In the genomic region with DNA sequence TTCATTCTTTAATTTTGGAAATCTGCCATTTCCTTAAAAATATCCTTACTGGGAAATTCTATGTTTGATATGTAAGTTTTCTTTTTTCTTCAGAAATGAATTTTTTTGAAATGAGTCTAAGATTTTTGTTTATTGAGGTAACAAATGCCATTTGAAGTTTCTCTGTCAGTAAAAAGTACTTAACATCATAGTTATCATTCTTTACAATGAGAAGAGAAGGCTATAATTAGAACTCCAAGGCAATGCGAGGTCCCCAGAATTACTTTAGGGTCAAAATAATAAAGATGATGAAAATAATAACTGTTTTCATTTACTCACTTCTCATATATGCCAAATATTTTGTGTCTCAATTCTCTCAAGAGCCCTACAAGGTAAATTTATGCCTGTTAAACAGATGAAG, we compare ENCODE assay signal across 22 cellular contexts.
"Had no signal": no experiment of that assay in that cellular context is flagged by ENCODE, and none has a peak within 500 bp of the region (broad histone marks: within the 10 kb centered on the region; RNA-seq: fewer than 3 reads in every experiment).

No MANE protein-coding gene starts in this region.

- H3K27me3 ChIP-seq: colonic mucosa, foreskin keratinocyte, heart right ventricle, suprapubic skin, thyroid gland, uterus had no signal

- H3K9me3 Mint-ChIP-seq: endodermal cell; naive B cell; stimulated activated effector memory CD8-positive, alpha-beta T cell treated with anti-CD3 and anti-CD28 coated beads, Interleukin-12 subunit alpha, Interleukin-12 subunit beta, amount 100 ng/mL, for 72 hours had no signal

- FAIRE-seq: endothelial cell of umbilical vein, islet of Langerhans had no signal

- H3K27ac ChIP-seq: colonic mucosa, foreskin keratinocyte, heart right ventricle, suprapubic skin, thyroid gland, uterus had no signal

- H3K27me3 Mint-ChIP-seq: type B pancreatic cell had no signal

- DNase-seq: colonic mucosa; effector CD4-positive, alpha-beta T cell; endodermal cell; erythroblast; foreskin keratinocyte; heart right ventricle; hypothalamus; kidney glomerular epithelial cell; mesendoderm; naive B cell; posterior cingulate gyrus; right cardiac atrium; stimulated activated CD4-positive, alpha-beta T cell treated with anti-CD3 and anti-CD28 coated beads, Interleukin-4, amount 100 ng/mL, for 1 hour; stimulated activated CD8-positive, alpha-beta memory T cell treated with anti-CD3 and anti-CD28 coated beads, Interleukin-4, amount 100 ng/mL, for 48 hours; stimulated activated naive CD8-positive, alpha-beta T cell treated with anti-CD3 and anti-CD28 coated beads, Interleukin-15, Interleukin-2, amounts not matched to agents 100 U/mL and 50 U/mL, for 24 hours; thyroid gland; uterus had no signal

- H3K27ac Mint-ChIP-seq: endodermal cell; naive B cell; stimulated activated effector memory CD8-positive, alpha-beta T cell treated with anti-CD3 and anti-CD28 coated beads, Interleukin-12 subunit alpha, Interleukin-12 subunit beta, amount 100 ng/mL, for 72 hours; type B pancreatic cell had no signal

- H3K36me3 Mint-ChIP-seq: naive B cell; stimulated activated effector memory CD8-positive, alpha-beta T cell treated with anti-CD3 and anti-CD28 coated beads, Interleukin-12 subunit alpha, Interleukin-12 subunit beta, amount 100 ng/mL, for 72 hours; type B pancreatic cell had no signal

- H3K36me3 ChIP-seq: colonic mucosa, heart right ventricle, suprapubic skin, thyroid gland, uterus had no signal

- H3K9me3 ChIP-seq: colonic mucosa, heart right ventricle, suprapubic skin, thyroid gland, uterus had no signal

- H3K4me3 Mint-ChIP-seq: endodermal cell; naive B cell; stimulated activated effector memory CD8-positive, alpha-beta T cell treated with anti-CD3 and anti-CD28 coated beads, Interleukin-12 subunit alpha, Interleukin-12 subunit beta, amount 100 ng/mL, for 72 hours; type B pancreatic cell had no signal

- H3K4me3 ChIP-seq: colonic mucosa, heart right ventricle, suprapubic skin, thyroid gland, uterus had no signal

- H3K4me1 ChIP-seq: colonic mucosa, suprapubic skin, thyroid gland, uterus had no signal

- ATAC-seq: foreskin keratinocyte; heart right ventricle; right cardiac atrium; stimulated activated effector memory CD8-positive, alpha-beta T cell treated with anti-CD3 and anti-CD28 coated beads, Interleukin-12 subunit alpha, Interleukin-12 subunit beta, amount 100 ng/mL, for 72 hours; stimulated activated naive CD8-positive, alpha-beta T cell treated with anti-CD3 and anti-CD28 coated beads, Interleukin-15, Interleukin-2, amounts not matched to agents 100 U/mL and 50 U/mL, for 24 hours had no signal

- H3K4me1 Mint-ChIP-seq: endodermal cell; naive B cell; stimulated activated effector memory CD8-positive, alpha-beta T cell treated with anti-CD3 and anti-CD28 coated beads, Interleukin-12 subunit alpha, Interleukin-12 subunit beta, amount 100 ng/mL, for 72 hours had no signal
